21 cellular contexts compared by ENCODE assay signal in the genomic region with DNA sequence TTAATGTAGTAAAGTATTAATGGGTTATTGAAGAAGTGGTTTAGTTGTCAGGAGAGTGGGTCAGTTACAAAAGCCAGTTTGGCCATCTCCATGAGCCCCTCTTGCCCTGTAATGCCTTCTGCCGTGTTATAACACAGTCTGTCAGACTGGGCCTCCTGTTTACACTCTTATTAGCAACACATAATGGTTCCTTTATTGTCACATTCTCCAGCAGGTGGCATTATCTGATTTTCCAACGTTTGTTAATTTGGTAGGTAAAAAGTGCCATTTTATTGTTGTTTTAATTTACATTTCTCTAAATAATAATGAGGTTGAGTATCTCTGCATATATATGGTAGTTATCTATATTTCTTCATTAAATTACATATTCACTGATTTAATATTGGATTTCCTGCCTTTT.
DNase-seq lines count a peak whose midpoint lies in the region; ATAC-seq, FAIRE-seq and TF ChIP-seq lines count a peak whose summit lies in the region.
"Had no signal": no experiment of that assay in that cellular context is flagged by ENCODE, and none has a peak within 500 bp of the region (broad histone marks: within the 10 kb centered on the region; RNA-seq: fewer than 3 reads in every experiment).

No MANE protein-coding gene starts in this region.

- no peak overlapping the region for H3K4me3 Mint-ChIP-seq in astrocyte (ENCODE audit: unreplicated experiment)
- H3K4me3 Mint-ChIP-seq in stimulated activated naive CD8-positive, alpha-beta T cell treated with anti-CD3 and anti-CD28 coated beads, Interleukin-15, amount 100 ng/mL, for 72 hours = no peak overlapping the region
- H3K4me3 Mint-ChIP-seq: activated naive CD8-positive, alpha-beta T cell treated with anti-CD3 and anti-CD28 coated beads for 36 hours had no signal

- H3K4me1 ChIP-seq in astrocyte (ENCODE audit: insufficient read depth, low read length) = no peaks in the 10 kb centered on the region
- H3K4me1 ChIP-seq: sigmoid colon, suprapubic skin had no signal

- no peaks in the 10 kb centered on the region for H3K9me3 ChIP-seq in astrocyte (ENCODE audit: insufficient read depth, low read depth, low read length)
- H3K9me3 ChIP-seq: sigmoid colon, suprapubic skin had no signal

- no peak overlapping the region for H3K27ac Mint-ChIP-seq in astrocyte (ENCODE audit: unreplicated experiment)
- no peak overlapping the region for H3K27ac Mint-ChIP-seq in stimulated activated naive CD8-positive, alpha-beta T cell treated with anti-CD3 and anti-CD28 coated beads, Interleukin-15, amount 100 ng/mL, for 72 hours
- H3K27ac Mint-ChIP-seq: activated naive CD8-positive, alpha-beta T cell treated with anti-CD3 and anti-CD28 coated beads for 36 hours had no signal

- DNase-seq in DMS53 (lab: John Stamatoyannopoulos, UW) = peak; percentile 46
- peak; percentile 20 for DNase-seq in GM13977 (ENCODE audit: low spot score)
- peak; percentile 12 for DNase-seq in NAMALWA (ENCODE audit: low spot score)
- no peak for DNase-seq in astrocyte (ENCODE audit: low read depth)
- DNase-seq in ACHN = no peak
- no peak for DNase-seq in NCI-H774 (lab: John Stamatoyannopoulos, UW)
- DNase-seq in inferior parietal cortex (ENCODE audit: extremely low spot score) = no peak
- DNase-seq in stimulated activated naive CD8-positive, alpha-beta T cell treated with anti-CD3 and anti-CD28 coated beads, Interleukin-15, amount 100 ng/mL, for 72 hours = no peak
- DNase-seq: activated CD4-positive, alpha-beta T cell treated with anti-CD3 and anti-CD28 coated beads for 48 hours; activated naive CD8-positive, alpha-beta T cell treated with anti-CD3 and anti-CD28 coated beads for 36 hours; H7; head of caudate nucleus; IMR-90; NCI-H187; SIG-M5; sigmoid colon; stimulated activated CD4-positive, alpha-beta T cell treated with anti-CD3 and anti-CD28 coated beads, Interleukin-2, amount 100 ng/mL, for 24 hours; T1000 had no signal

- no peaks in the 10 kb centered on the region for H3K36me3 Mint-ChIP-seq in astrocyte (ENCODE audit: low read depth, unreplicated experiment)
- H3K36me3 Mint-ChIP-seq: activated naive CD8-positive, alpha-beta T cell treated with anti-CD3 and anti-CD28 coated beads for 36 hours had no signal

- H3K9me3 Mint-ChIP-seq in astrocyte (ENCODE audit: unreplicated experiment) = no peaks in the 10 kb centered on the region
- no peaks in the 10 kb centered on the region for H3K9me3 Mint-ChIP-seq in stimulated activated naive CD8-positive, alpha-beta T cell treated with anti-CD3 and anti-CD28 coated beads, Interleukin-15, amount 100 ng/mL, for 72 hours
- H3K9me3 Mint-ChIP-seq: activated naive CD8-positive, alpha-beta T cell treated with anti-CD3 and anti-CD28 coated beads for 36 hours had no signal

- TF ChIP-seq CTCF in GM13977 (IDR thresholded peaks at IDR 0.05; ENCODE audit: extremely low read depth, insufficient read depth, missing control alignments) (peak; percentile 34), astrocyte (IDR thresholded peaks at IDR 0.05; ENCODE audit: insufficient read depth, low read depth, low read length) (no peak)

- H3K27me3 Mint-ChIP-seq in astrocyte (ENCODE audit: low read depth, unreplicated experiment) = no peaks in the 10 kb centered on the region
- H3K27me3 Mint-ChIP-seq in stimulated activated naive CD8-positive, alpha-beta T cell treated with anti-CD3 and anti-CD28 coated beads, Interleukin-15, amount 100 ng/mL, for 72 hours = no peaks in the 10 kb centered on the region
- H3K27me3 Mint-ChIP-seq: activated naive CD8-positive, alpha-beta T cell treated with anti-CD3 and anti-CD28 coated beads for 36 hours had no signal

- FAIRE-seq in astrocyte (lab: Jason Lieb, UNC) = peak; percentile 72
- FAIRE-seq: D721Med, keratinocyte had no signal

- H3K4me2 ChIP-seq in astrocyte (ENCODE audit: low read length) = no peak overlapping the region

- no peaks in the 10 kb centered on the region for H3K27me3 ChIP-seq in astrocyte (ENCODE audit: insufficient read depth, low read length)
- H3K27me3 ChIP-seq: sigmoid colon, suprapubic skin had no signal

- ATAC-seq in stimulated activated naive CD8-positive, alpha-beta T cell treated with anti-CD3 and anti-CD28 coated beads, Interleukin-15, amount 100 ng/mL, for 72 hours = no peak

- no peaks in the 10 kb centered on the region for H3K36me3 ChIP-seq in astrocyte (ENCODE audit: insufficient read depth, low read length)
- H3K36me3 ChIP-seq: sigmoid colon, suprapubic skin had no signal

- H4K20me1 ChIP-seq in astrocyte (ENCODE audit: insufficient read depth, low read length) = no peaks in the 10 kb centered on the region

- H3K79me2 ChIP-seq in astrocyte (ENCODE audit: insufficient read depth, low read length) = no peaks in the 10 kb centered on the region

- no peaks in the 10 kb centered on the region for H3K4me1 Mint-ChIP-seq in astrocyte (ENCODE audit: low read depth, unreplicated experiment)
- H3K4me1 Mint-ChIP-seq in stimulated activated naive CD8-positive, alpha-beta T cell treated with anti-CD3 and anti-CD28 coated beads, Interleukin-15, amount 100 ng/mL, for 72 hours = no peaks in the 10 kb centered on the region
- H3K4me1 Mint-ChIP-seq: activated naive CD8-positive, alpha-beta T cell treated with anti-CD3 and anti-CD28 coated beads for 36 hours had no signal

- in situ Hi-C loops in GM13977 (cut with MboI; ENCODE audit: low pct_unique_long_range_greater_than_20kb, low sequenced_read_pairs, unreplicated experiment) (no loop called here), ACHN (cut with HindIII; ENCODE audit: low pct_ligation_motif_present, low pct_unique_long_range_greater_than_20kb, low sequenced_read_pairs) (no loop called here)

- H3K27ac ChIP-seq in astrocyte (ENCODE audit: low read depth, low read length) = no peak overlapping the region
- H3K27ac ChIP-seq: sigmoid colon, suprapubic skin had no signal

- H2AFZ ChIP-seq in astrocyte (ENCODE audit: low read depth, low read length) = no peak overlapping the region

- no peak overlapping the region for H3K4me3 ChIP-seq in astrocyte (ENCODE audit: insufficient read depth, low read depth, low read length)
- H3K4me3 ChIP-seq: sigmoid colon, suprapubic skin had no signal

- no peak overlapping the region for H3K9ac ChIP-seq in astrocyte (ENCODE audit: low read length)

Comparison
In these comparisons a context has a peak if more than half of its experiments do, and no peak if none do; other contexts are left out.
1. DNase-seq: peak in DMS53 (single experiment), GM13977 (single experiment) and NAMALWA (single experiment); none in astrocyte (single experiment), ACHN (single experiment), NCI-H774 (single experiment), inferior parietal cortex (single experiment) and stimulated activated naive CD8-positive, alpha-beta T cell treated with anti-CD3 and anti-CD28 coated beads, Interleukin-15, amount 100 ng/mL, for 72 hours (0 of 2).